ENCODE assay signal across 9 cellular contexts in genomic region chr4:121462660-121463261, GRCh38.
DNase-seq lines count a peak whose midpoint lies in the region; ATAC-seq and TF ChIP-seq lines count a peak whose summit lies in the region.
"Had no signal": no experiment of that assay in that cellular context is flagged by ENCODE, and none has a peak within 500 bp of the region (broad histone marks: within the 10 kb centered on the region; RNA-seq: fewer than 3 reads in every experiment).

No MANE protein-coding gene starts in this region.

- no peaks in the 10 kb centered on the region for H3K27me3 Mint-ChIP-seq in MCF 10A (ENCODE audit: insufficient read depth, unreplicated experiment)

- H3K36me3 Mint-ChIP-seq in MCF 10A (ENCODE audit: insufficient read depth, unreplicated experiment) = no peaks in the 10 kb centered on the region

- TF ChIP-seq EP300 in stomach (IDR thresholded peaks at IDR 0.05) = no peak

- H3K27ac Mint-ChIP-seq in MCF 10A (ENCODE audit: low read depth, unreplicated experiment) = no peak overlapping the region

- intact Hi-C loops in MCF 10A (cut with micrococcal nuclease) = loop anchor here (1.0 kb wide), 3 partner anchors 92 to 274 kb away; no protein-coding TSS in a partner anchor
- intact Hi-C loops in stomach (cut with DNase I; ENCODE audit: low total_unique reads) = loop anchor here (10.0 kb wide), 1 partner anchor 272 kb away; no protein-coding TSS in a partner anchor

- no TSS peak for BruUV-seq in MCF 10A (replicated peaks; lab: Mats Ljungman, UMichigan)

- no peaks in the 10 kb centered on the region for H3K36me3 ChIP-seq in stomach
- H3K36me3 ChIP-seq: BLaER1 treated with 17β-estradiol and CSF1 and Interleukin-3, amounts not matched to agents 10 nM and 100 nM had no signal

- whole genome bisulfite sequencing in stomach, 5 donors = 45 to 47% (median 47%) methylated on average over 5 of the region's 5 CpGs

- H3K4me1 ChIP-seq in stomach = no peaks in the 10 kb centered on the region
- H3K4me1 ChIP-seq: BLaER1 treated with 17β-estradiol and CSF1 and Interleukin-3, amounts not matched to agents 10 nM and 100 nM had no signal

- H3K27me3 ChIP-seq in stomach = peaks cover 0 to 7% (median 0%) of the 10 kb centered on the region in 3 donors
- H3K27me3 ChIP-seq: BLaER1 treated with 17β-estradiol and CSF1 and Interleukin-3, amounts not matched to agents 10 nM and 100 nM had no signal

- H3K4me3 ChIP-seq in stomach = no peak overlapping the region
- H3K4me3 ChIP-seq: BLaER1 treated with 17β-estradiol and CSF1 and Interleukin-3, amounts not matched to agents 10 nM and 100 nM had no signal

- TF ChIP-seq CTCF in MCF 10A (IDR thresholded peaks at IDR 0.05; ENCODE audit: unreplicated experiment) = peak; percentile 63
- peak in 5 of 7 experiments; percentile 5 to 42 (median 38) for TF ChIP-seq CTCF in stomach (IDR thresholded peaks at IDR 0.05)

- H3K4me3 Mint-ChIP-seq in MCF 10A (ENCODE audit: unreplicated experiment) = no peak overlapping the region

- peak; percentile 4 to 36 (median 9) for DNase-seq in NCI-H1417 (lab: John Stamatoyannopoulos, UW)
- DNase-seq in NCI-H1417 treated with DMSO at 0.1 percent for 48 hours (lab: John Stamatoyannopoulos, UW) = no peak
- peak; percentile 82 for DNase-seq in OCI-M1 (lab: John Stamatoyannopoulos, UW)
- peak; percentile 85 for DNase-seq in MCF 10A (ENCODE audit: unreplicated experiment)
- DNase-seq in kidney glomerular epithelial cell (lab: John Stamatoyannopoulos, UW) = peak; percentile 50
- DNase-seq in stomach = peak; percentile 31

- H3K27ac ChIP-seq in stomach = no peak overlapping the region
- H3K27ac ChIP-seq: BLaER1 treated with 17β-estradiol and CSF1 and Interleukin-3, amounts not matched to agents 10 nM and 100 nM had no signal

- POLR2A ChIA-PET in MCF 10A (lab: Yijun Ruan, JAX) = interaction anchor here (0.7 to 1.2 kb wide), 3 partner anchors 83 to 194 kb away, joined by 3 to 6 read pairs (median 4); partner anchors contain the start of gene QRFPR

- H3K9me3 ChIP-seq in stomach = peaks cover 0 to 5% (median 0%) of the 10 kb centered on the region in 4 donors

- no peak for TF ChIP-seq POLR2A in stomach (IDR thresholded peaks at IDR 0.05)

- ATAC-seq in GM19468 (IDR thresholded peaks at IDR 0.05; ENCODE audit: extremely low read depth, unreplicated experiment) (peak; percentile 82), HG03439 (IDR thresholded peaks at IDR 0.05; ENCODE audit: unreplicated experiment) (peak; percentile 90)

- no peaks in the 10 kb centered on the region for H3K4me1 Mint-ChIP-seq in MCF 10A (ENCODE audit: insufficient read depth, unreplicated experiment)

- H3K9me3 Mint-ChIP-seq in MCF 10A (ENCODE audit: unreplicated experiment) = no peaks in the 10 kb centered on the region

- CTCF ChIA-PET in MCF 10A (lab: Yijun Ruan, JAX) = interaction anchor here (0.5 to 8.0 kb wide), 57 partner anchors 8 to 1309 kb away, joined by 3 to 92 read pairs (median 4); partner anchors contain the start of gene ANXA5
